In genomic region chr14:90274808-90275454, GRCh38 we compare ENCODE assay signal across 9 cellular contexts. TPM values are rescaled to one million over a fixed set of nuclear protein-coding genes. Genes with fewer than 3 reads are reported as not detected.
DNase-seq lines count a peak whose midpoint lies in the region; ATAC-seq lines count a peak whose summit lies in the region.
"Had no signal": no experiment of that assay in that cellular context is flagged by ENCODE, and none has a peak within 500 bp of the region (broad histone marks: within the 10 kb centered on the region; RNA-seq: fewer than 3 reads in every experiment).

No MANE protein-coding gene starts in this region.

- peaks cover 33% of the 10 kb centered on the region for H3K36me3 Mint-ChIP-seq in activated CD4-positive, alpha-beta T cell treated with anti-CD3 and anti-CD28 coated beads for 36 hours (ENCODE audit: low read depth)
- H3K36me3 Mint-ChIP-seq in activated naive CD4-positive, alpha-beta T cell treated with anti-CD3 and anti-CD28 coated beads, Interleukin-2, amount 50 U/mL, for 24 hours = peaks cover 5% of the 10 kb centered on the region

- no peaks in the 10 kb centered on the region for H3K27me3 Mint-ChIP-seq in activated CD4-positive, alpha-beta T cell treated with anti-CD3 and anti-CD28 coated beads for 36 hours
- H3K27me3 Mint-ChIP-seq in activated naive CD4-positive, alpha-beta T cell treated with anti-CD3 and anti-CD28 coated beads, Interleukin-2, amount 50 U/mL, for 24 hours = no peaks in the 10 kb centered on the region

- intact Hi-C loops in activated CD4-positive, alpha-beta T cell treated with anti-CD3 and anti-CD28 coated beads for 36 hours (cut with DNase I, micrococcal nuclease) = loop anchor here (2.0 kb wide), 2 partner anchors 16 to 18 kb away; partner anchors contain the start of gene PSMC1 (in 1 of the 2)
- intact Hi-C loops in right cardiac atrium (cut with DNase I) = no loop called here

- POLR2A ChIA-PET in activated CD4-positive, alpha-beta T cell treated with anti-CD3 and anti-CD28 coated beads for 36 hours (lab: Charles Lee) = interaction anchor here (0.6 to 1.5 kb wide), 3 partner anchors 10 to 202 kb away, joined by 3 to 6 read pairs (median 4); partner anchors contain the start of gene PSMC1

- ATAC-seq in activated CD4-positive, alpha-beta T cell treated with anti-CD3 and anti-CD28 coated beads for 36 hours = peak; percentile 85
- ATAC-seq in right cardiac atrium = peak; percentile 53 to 80
- no peak for ATAC-seq in GM21723 (IDR thresholded peaks at IDR 0.05; ENCODE audit: unreplicated experiment)
- ATAC-seq in HG03521 (IDR thresholded peaks at IDR 0.05; ENCODE audit: unreplicated experiment) = no peak
- ATAC-seq in GM19467 (IDR thresholded peaks at IDR 0.05; ENCODE audit: unreplicated experiment) = no peak

- H3K4me1 ChIP-seq in right cardiac atrium (ENCODE audit: control insufficient read depth, insufficient read depth, low read length) = no peaks in the 10 kb centered on the region

- WGBS in right cardiac atrium = 52% methylated on average over 8 of the region's 8 CpGs

- CTCF ChIA-PET in activated CD4-positive, alpha-beta T cell treated with anti-CD3 and anti-CD28 coated beads for 36 hours (lab: Charles Lee) = interaction anchor here (0.7 to 0.9 kb wide), 3 partner anchors 8 to 336 kb away, joined by 3 to 4 read pairs (median 4); no protein-coding TSS in a partner anchor

- peak; percentile 62 for DNase-seq in activated CD4-positive, alpha-beta T cell treated with anti-CD3 and anti-CD28 coated beads for 36 hours
- no peak for DNase-seq in activated CD4-positive, alpha-beta T cell treated with anti-CD3 and anti-CD28 coated beads for 1 hour
- no peak for DNase-seq in right cardiac atrium
- peak; percentile 7 to 12 for DNase-seq in stimulated activated CD8-positive, alpha-beta memory T cell treated with anti-CD3 and anti-CD28 coated beads, Interleukin-7, amount 100 ng/mL, for 4 hours (ENCODE audit: low read depth in 2 of 2)
- DNase-seq: WERI-Rb-1 had no signal

- no peaks in the 10 kb centered on the region for H3K9me3 ChIP-seq in right cardiac atrium (ENCODE audit: control insufficient read depth, low read length)

- no peak overlapping the region for H3K4me3 Mint-ChIP-seq in activated CD4-positive, alpha-beta T cell treated with anti-CD3 and anti-CD28 coated beads for 36 hours
- H3K4me3 Mint-ChIP-seq in activated naive CD4-positive, alpha-beta T cell treated with anti-CD3 and anti-CD28 coated beads, Interleukin-2, amount 50 U/mL, for 24 hours = peak overlapping the region; percentile 33

- peak overlapping the region; percentile 95 for H3K27ac Mint-ChIP-seq in activated CD4-positive, alpha-beta T cell treated with anti-CD3 and anti-CD28 coated beads for 36 hours
- H3K27ac Mint-ChIP-seq in activated naive CD4-positive, alpha-beta T cell treated with anti-CD3 and anti-CD28 coated beads, Interleukin-2, amount 50 U/mL, for 24 hours = peak overlapping the region; percentile 94

- H3K27ac ChIP-seq in right cardiac atrium (ENCODE audit: low read length) = no peak overlapping the region
- H3K27ac ChIP-seq: WERI-Rb-1 had no signal

- H3K4me3 ChIP-seq in right cardiac atrium (ENCODE audit: low read length) = no peak overlapping the region

- H3K4me1 Mint-ChIP-seq in activated CD4-positive, alpha-beta T cell treated with anti-CD3 and anti-CD28 coated beads for 36 hours = peaks cover 25% of the 10 kb centered on the region
- peaks cover 19% of the 10 kb centered on the region for H3K4me1 Mint-ChIP-seq in activated naive CD4-positive, alpha-beta T cell treated with anti-CD3 and anti-CD28 coated beads, Interleukin-2, amount 50 U/mL, for 24 hours

- no peaks in the 10 kb centered on the region for H3K9me3 Mint-ChIP-seq in activated CD4-positive, alpha-beta T cell treated with anti-CD3 and anti-CD28 coated beads for 36 hours (ENCODE audit: low read depth)
- no peaks in the 10 kb centered on the region for H3K9me3 Mint-ChIP-seq in activated naive CD4-positive, alpha-beta T cell treated with anti-CD3 and anti-CD28 coated beads, Interleukin-2, amount 50 U/mL, for 24 hours

- no peaks in the 10 kb centered on the region for H3K27me3 ChIP-seq in right cardiac atrium (ENCODE audit: control insufficient read depth, insufficient read depth)

RNA-seq across cellular contexts. Expression of gene PSMC1, which starts 18.6 kb away (rescaled TPM):
- total RNA-seq in activated CD4-positive, alpha-beta T cell treated with anti-CD3 and anti-CD28 coated beads for 36 hours = 100 to 1,000 TPM in 1 of 2 experiments, 10 to 100 TPM in 1; 77.3 to 127 TPM
- total RNA-seq in right cardiac atrium = 100 to 1,000 TPM in 3 of 4 donors, 10 to 100 TPM in 1; 89.9 to 127 (median 118) TPM
- 201 TPM for polyA plus RNA-seq in right cardiac atrium

RNA-seq across cellular contexts. Expression of gene NRDE2, which starts 56.8 kb away (rescaled TPM):
- 10 to 100 TPM; 22.8 to 25.3 TPM for total RNA-seq in activated CD4-positive, alpha-beta T cell treated with anti-CD3 and anti-CD28 coated beads for 36 hours
- total RNA-seq in right cardiac atrium = 10 to 100 TPM; 10.9 to 15.3 (median 12.4) TPM
- 6.2 TPM for polyA plus RNA-seq in right cardiac atrium

Comparison
In these comparisons a context has a peak if more than half of its experiments do, and no peak if none do; other contexts are left out.
1. DNase-seq: peak in activated CD4-positive, alpha-beta T cell treated with anti-CD3 and anti-CD28 coated beads for 36 hours (single experiment) and stimulated activated CD8-positive, alpha-beta memory T cell treated with anti-CD3 and anti-CD28 coated beads, Interleukin-7, amount 100 ng/mL, for 4 hours (2 of 2); none in activated CD4-positive, alpha-beta T cell treated with anti-CD3 and anti-CD28 coated beads for 1 hour (single experiment) and right cardiac atrium (0 of 3).
2. ATAC-seq: peak in activated CD4-positive, alpha-beta T cell treated with anti-CD3 and anti-CD28 coated beads for 36 hours (single experiment) and right cardiac atrium (2 of 2); none in GM21723 (single experiment), HG03521 (single experiment) and GM19467 (single experiment).
3. intact Hi-C loops: an anchor here in activated CD4-positive, alpha-beta T cell treated with anti-CD3 and anti-CD28 coated beads for 36 hours (2.0 kb wide); none called in right cardiac atrium.